In genomic region chr2:106138904-106139574, GRCh38 we compare ENCODE assay signal across 11 cellular contexts. TPM values are rescaled to one million over a fixed set of nuclear protein-coding genes. Genes with fewer than 3 reads are reported as not detected.
DNase-seq lines count a peak whose midpoint lies in the region; ATAC-seq, FAIRE-seq and TF ChIP-seq lines count a peak whose summit lies in the region.
"Had no signal": no experiment of that assay in that cellular context is flagged by ENCODE, and none has a peak within 500 bp of the region (broad histone marks: within the 10 kb centered on the region; RNA-seq: fewer than 3 reads in every experiment).

No MANE protein-coding gene starts in this region.

- H3K4me2 ChIP-seq in BLaER1 treated with 17β-estradiol and CSF1 and Interleukin-3, amounts not matched to agents 10 nM and 100 nM, result peak overlapping the region; percentile 55 to 80 (median 69)

- TF ChIP-seq CTCF in Peyer's patch (IDR thresholded peaks at IDR 0.05) (no peak), gastroesophageal sphincter (IDR thresholded peaks at IDR 0.05) (no peak), psoas muscle (IDR thresholded peaks at IDR 0.05) (no peak), HFFc6 (IDR thresholded peaks at IDR 0.05) (no peak)

- intact Hi-C loops in psoas muscle (cut with DNase I), result no loop called here

- peak; percentile 41 for ATAC-seq in gastroesophageal sphincter
- ATAC-seq in psoas muscle, result no peak
- ATAC-seq in HG03025 (IDR thresholded peaks at IDR 0.05; ENCODE audit: low FRiP score, unreplicated experiment), result no peak
- ATAC-seq: PC-3 had no signal

- no peaks in the 10 kb centered on the region; the same call in 1 of the 2 replicates for H3K27me3 Mint-ChIP-seq in HFFc6 (ENCODE audit: insufficient read depth)

- H3K9ac ChIP-seq in BLaER1 treated with 17β-estradiol and CSF1 and Interleukin-3, amounts not matched to agents 10 nM and 100 nM, result peak overlapping the region in 7 of 11 experiments; percentile 0 to 39 (median 21); a peak in 5 of 22 replicates

- DNase-seq in Peyer's patch (no peak), psoas muscle (no peak), frontal cortex (ENCODE audit: low spot score in 2 of 2) (no peak), EL (no peak), HFFc6 (no peak)
- DNase-seq: NCI-H1436 treated with DMSO at 0.1 percent for 48 hours, PC-3 had no signal

- no peak for TF ChIP-seq EP300 in gastroesophageal sphincter (IDR thresholded peaks at IDR 0.05)

- peaks cover 8% of the 10 kb centered on the region; the same call in 1 of the 2 replicates for H3K36me3 Mint-ChIP-seq in HFFc6 (ENCODE audit: low read depth)

- H3K9me3 ChIP-seq in BLaER1 treated with 17β-estradiol and CSF1 and Interleukin-3, amounts not matched to agents 10 nM and 100 nM (replicated peaks in 1 of 11), result peaks cover 0 to 16% (median 13%) of the 10 kb centered on the region in 11 experiments; a peak in 16 of 22 replicates
- no peaks in the 10 kb centered on the region for H3K9me3 ChIP-seq in Peyer's patch
- no peaks in the 10 kb centered on the region for H3K9me3 ChIP-seq in gastroesophageal sphincter
- no peaks in the 10 kb centered on the region for H3K9me3 ChIP-seq in psoas muscle

- peaks cover 7% of the 10 kb centered on the region; the same call in 1 of the 2 replicates for H3K4me1 Mint-ChIP-seq in HFFc6 (ENCODE audit: low read depth)

- H3K9me3 Mint-ChIP-seq in HFFc6, result no peaks in the 10 kb centered on the region

- H4K20me1 ChIP-seq in BLaER1 treated with 17β-estradiol and CSF1 and Interleukin-3, amounts not matched to agents 10 nM and 100 nM, result peaks cover 0 to 67% (median 56%) of the 10 kb centered on the region in 11 experiments; a peak in 19 of 22 replicates

- FAIRE-seq in frontal cortex (lab: Jason Lieb, UNC), result no peak

- peak overlapping the region in 5 of 11 experiments; percentile 4 to 65 (median 58); a peak in 7 of 22 replicates for H3K27ac ChIP-seq in BLaER1 treated with 17β-estradiol and CSF1 and Interleukin-3, amounts not matched to agents 10 nM and 100 nM
- H3K27ac ChIP-seq in Peyer's patch (peak overlapping the region; percentile 14 to 69 (median 32)), gastroesophageal sphincter (peak overlapping the region; percentile 86 to 88 (median 86)), psoas muscle (peak overlapping the region; percentile 41)

- H3K27ac Mint-ChIP-seq in HFFc6, result no peak overlapping the region

- H3K4me3 Mint-ChIP-seq in HFFc6, result no peak overlapping the region
- H3K4me3 Mint-ChIP-seq: CD14-positive monocyte had no signal

- peaks cover 25 to 63% (median 58%) of the 10 kb centered on the region in 10 experiments for H3K4me1 ChIP-seq in BLaER1 treated with 17β-estradiol and CSF1 and Interleukin-3, amounts not matched to agents 10 nM and 100 nM
- H3K4me1 ChIP-seq in Peyer's patch (peaks cover 0 to 11% (median 0%) of the 10 kb centered on the region in 4 donors), gastroesophageal sphincter (peaks cover 0 to 71% (median 12%) of the 10 kb centered on the region in 3 donors), psoas muscle (peaks cover 4% of the 10 kb centered on the region)

- H3K27me3 ChIP-seq in BLaER1 treated with 17β-estradiol and CSF1 and Interleukin-3, amounts not matched to agents 10 nM and 100 nM, result no peaks in the 10 kb centered on the region
- H3K27me3 ChIP-seq in Peyer's patch (no peaks in the 10 kb centered on the region), gastroesophageal sphincter (no peaks in the 10 kb centered on the region), psoas muscle (ENCODE audit: insufficient read depth in 3 of 3, low read length in 2 of 3) (no peaks in the 10 kb centered on the region)

- 39 to 50% methylated on average over 9 of the region's 9 CpGs for WGBS in gastroesophageal sphincter (ENCODE audit: low coverage in 1 of 2), 2 donors
- WGBS in psoas muscle, 3 donors, result 51 to 56% (median 53%) methylated on average over 9 of the region's 9 CpGs

- H3K36me3 ChIP-seq in BLaER1 treated with 17β-estradiol and CSF1 and Interleukin-3, amounts not matched to agents 10 nM and 100 nM, result peaks cover 22 to 65% (median 53%) of the 10 kb centered on the region in 11 experiments; a peak in 21 of 22 replicates
- no peaks in the 10 kb centered on the region for H3K36me3 ChIP-seq in Peyer's patch
- H3K36me3 ChIP-seq in gastroesophageal sphincter, result no peaks in the 10 kb centered on the region
- no peaks in the 10 kb centered on the region for H3K36me3 ChIP-seq in psoas muscle (ENCODE audit: insufficient read depth in 1 of 2, low read depth in 1 of 2)

- H3K4me3 ChIP-seq in BLaER1 treated with 17β-estradiol and CSF1 and Interleukin-3, amounts not matched to agents 10 nM and 100 nM, result no peak overlapping the region; a peak in 2 of 20 replicates
- no peak overlapping the region for H3K4me3 ChIP-seq in Peyer's patch
- H3K4me3 ChIP-seq in gastroesophageal sphincter, result peak overlapping the region in 1 of 2 donors; percentile 40
- H3K4me3 ChIP-seq in psoas muscle, result no peak overlapping the region

- TF ChIP-seq POLR2A in Peyer's patch (IDR thresholded peaks at IDR 0.05), result no peak
- no peak for TF ChIP-seq POLR2A in gastroesophageal sphincter (IDR thresholded peaks at IDR 0.05)

RNA-seq across cellular contexts. Expression of gene UXS1, which starts 55.1 kb away (rescaled TPM):
- 10 to 100 TPM; 20.4 to 44.6 (median 32.1) TPM for total RNA-seq in Peyer's patch
- total RNA-seq in gastroesophageal sphincter, result 10 to 100 TPM; 34.7 to 58.9 (median 52.1) TPM
- 10 to 100 TPM; 12.2 to 24.7 (median 21.1) TPM for total RNA-seq in psoas muscle
- 10 to 100 TPM; 18.2 to 36.0 (median 28.9) TPM for polyA plus RNA-seq in psoas muscle
- total RNA-seq in frontal cortex, result 70.1 TPM
- 10 to 100 TPM; 40.0 to 51.9 (median 44.5) TPM for total RNA-seq in HFFc6 (2021; fragmentation: NEBNext Ultra II Directional; extraction: Animal tissue kit (Norgen Biotek cat#: 25700))
